Comparison of ENCODE assay signal across 10 cellular contexts in genomic region chr3:60431599-60431958, GRCh38.
DNase-seq lines count a peak whose midpoint lies in the region; ATAC-seq and TF ChIP-seq lines count a peak whose summit lies in the region.
"Had no signal": no experiment of that assay in that cellular context is flagged by ENCODE, and none has a peak within 500 bp of the region (broad histone marks: within the 10 kb centered on the region; RNA-seq: fewer than 3 reads in every experiment).

No MANE protein-coding gene starts in this region.

- H3K27ac Mint-ChIP-seq in endothelial cell (ENCODE audit: unreplicated experiment) = no peak overlapping the region

- peaks cover 9% of the 10 kb centered on the region for H3K27me3 ChIP-seq in cardiac muscle cell

- no peak for ATAC-seq in Right ventricle myocardium superior (ENCODE audit: poor library complexity)
- ATAC-seq in GM18858 (IDR thresholded peaks at IDR 0.05; ENCODE audit: unreplicated experiment) = no peak

- H3K4me1 Mint-ChIP-seq in endothelial cell (ENCODE audit: unreplicated experiment) = peaks cover 21% of the 10 kb centered on the region

- peaks cover 6% of the 10 kb centered on the region for H3K27me3 Mint-ChIP-seq in endothelial cell (ENCODE audit: unreplicated experiment)

- no peaks in the 10 kb centered on the region for H3K36me3 Mint-ChIP-seq in endothelial cell (ENCODE audit: low read depth, unreplicated experiment)

- H3K9me3 ChIP-seq in cardiac muscle cell (ENCODE audit: low read depth) = no peaks in the 10 kb centered on the region

- TF ChIP-seq CTCF in cardiac muscle cell (IDR thresholded peaks at IDR 0.05; ENCODE audit: low read depth, low read length) (peak; percentile 29), endothelial cell (IDR thresholded peaks at IDR 0.05; ENCODE audit: unreplicated experiment) (no peak)

- no peak overlapping the region for H3K27ac ChIP-seq in cardiac muscle cell

- H3K4me3 Mint-ChIP-seq in endothelial cell (ENCODE audit: unreplicated experiment) = no peak overlapping the region

- no peaks in the 10 kb centered on the region for H3K36me3 ChIP-seq in cardiac muscle cell

- no peaks in the 10 kb centered on the region for H3K9me3 Mint-ChIP-seq in endothelial cell (ENCODE audit: unreplicated experiment)

- intact Hi-C loops in Right ventricle myocardium superior (cut with DNase I) = no loop called here

- peaks cover 13% of the 10 kb centered on the region for H3K4me1 ChIP-seq in cardiac muscle cell (ENCODE audit: low read depth)

- H3K4me3 ChIP-seq in cardiac muscle cell = no peak overlapping the region

- peak; percentile 42 to 66 for DNase-seq in cardiac muscle cell (ENCODE audit: low read depth in 1 of 2, low spot score in 1 of 2)
- DNase-seq in Right ventricle myocardium superior = no peak
- peak; percentile 26 for DNase-seq in NOMO-1 treated with dmso at 0.1 percent for 144 hours (lab: John Stamatoyannopoulos, UW; ENCODE audit: unreplicated experiment)
- peak; percentile 19 for DNase-seq in endothelial cell (ENCODE audit: low spot score)
- DNase-seq in stromal cell of bone marrow (ENCODE audit: low read depth) = peak; percentile 2
- no peak for DNase-seq in stimulated activated CD4-positive, alpha-beta T cell treated with anti-CD3 and anti-CD28 coated beads, Interleukin-4, amount 100 ng/mL, for 24 hours
- DNase-seq in amniotic stem cell (lab: John Stamatoyannopoulos, UW) = no peak
- DNase-seq: activated effector memory CD4-positive, alpha-beta T cell treated with Interleukin-2 at 50 U/mL for 16 hours; NCI-H1092 treated with DMSO at 0.1 percent for 48 hours had no signal

Comparison
In these comparisons a context has a peak if more than half of its experiments do, and no peak if none do; other contexts are left out.
1. DNase-seq: peak in cardiac muscle cell (2 of 2), NOMO-1 treated with dmso at 0.1 percent for 144 hours (single experiment), endothelial cell (single experiment) and stromal cell of bone marrow (single experiment); none in Right ventricle myocardium superior (single experiment), stimulated activated CD4-positive, alpha-beta T cell treated with anti-CD3 and anti-CD28 coated beads, Interleukin-4, amount 100 ng/mL, for 24 hours (single experiment) and amniotic stem cell (single experiment).